1 cellular context compared by ENCODE assay signal in genomic region chr6:41228616-41229015, GRCh38.
TF ChIP-seq lines count a peak whose summit lies in the region.

No MANE protein-coding gene starts in this region.

TF ChIP-seq in WTC11, 78 proteins besides CTCF, POLR2A, EP300 and RAD21 (continued from another document):
- TF ChIP-seq ZNF532 (CRISPR knock-in tag; IDR thresholded peaks at IDR 0.05; ENCODE audit: borderline replicate concordance) (no peak), NR1H2 (CRISPR knock-in tag; IDR thresholded peaks at IDR 0.05) (no peak), TEAD1 (CRISPR knock-in tag; IDR thresholded peaks at IDR 0.05) (no peak)
